ENCODE assay signal across 18 cellular contexts in genomic region chrX:137151403-137151802, GRCh38.
DNase-seq lines count a peak whose midpoint lies in the region; FAIRE-seq and TF ChIP-seq lines count a peak whose summit lies in the region.
"Had no signal": no experiment of that assay in that cellular context is flagged by ENCODE, and none has a peak within 500 bp of the region (broad histone marks: within the 10 kb centered on the region; RNA-seq: fewer than 3 reads in every experiment).

No MANE protein-coding gene starts in this region.

- no peak overlapping the region for H2AFZ ChIP-seq in H1 (ENCODE audit: low read length)
- H2AFZ ChIP-seq: GM23248 had no signal

- H2BK5ac ChIP-seq in H1 (ENCODE audit: low read depth, low read length) = no peak overlapping the region

- TF ChIP-seq RAD21 in H1 (IDR thresholded peaks at IDR 0.05 in 1 of 2, conservative IDR thresholded peaks at IDR 0.05 in 1 of 2; ENCODE audit: low read depth in 2 of 2, low read length in 2 of 2) = peak; percentile 69 to 78

- no peak for TF ChIP-seq EP300 in H1 (IDR thresholded peaks at IDR 0.05; ENCODE audit: borderline replicate concordance in 1 of 2, low read depth in 2 of 2, low read length in 2 of 2)

- peaks cover 3% of the 10 kb centered on the region for H3K4me1 Mint-ChIP-seq in progenitor cell of endocrine pancreas (ENCODE audit: low read depth)
- H3K4me1 Mint-ChIP-seq: IgD-negative memory B cell had no signal

- H3K56ac ChIP-seq in H1 (replicated peaks; ENCODE audit: insufficient read length, low read depth, low read length) = no peak overlapping the region

- no peak overlapping the region for H2BK12ac ChIP-seq in H1 (ENCODE audit: low read depth, low read length)

- no peaks in the 10 kb centered on the region for H3K23me2 ChIP-seq in H1 (ENCODE audit: low read depth, low read length)

- no peaks in the 10 kb centered on the region for H3K36me3 Mint-ChIP-seq in progenitor cell of endocrine pancreas (ENCODE audit: insufficient read depth)
- H3K36me3 Mint-ChIP-seq: IgD-negative memory B cell had no signal

- H3K9me3 Mint-ChIP-seq in progenitor cell of endocrine pancreas (ENCODE audit: low read depth) = peaks cover 28% of the 10 kb centered on the region

- TF ChIP-seq CTCF in H1 (IDR thresholded peaks at IDR 0.05; ENCODE audit: control extremely low read depth in 1 of 3, insufficient read depth in 1 of 3, low read depth in 1 of 3, low read length in 3 of 3) (peak; percentile 13 to 58 (median 52)), progenitor cell of endocrine pancreas (IDR thresholded peaks at IDR 0.05; ENCODE audit: unreplicated experiment) (peak; percentile 51)

- H4K8ac ChIP-seq in H1 (ENCODE audit: extremely low read depth, insufficient read depth, low read length) = no peak overlapping the region

- WGBS in H1 (ENCODE audit: extremely low coverage in 1 of 2, insufficient coverage in 1 of 2, insufficient read length in 1 of 2, insufficient replicate concordance in 2 of 2, low coverage in 1 of 2, low lambda C conversion rate in 2 of 2, missing lambda C conversion rate in 1 of 2), 2 experiments = 22% methylated on average over 3 of the region's 3 CpGs; no CpG with 5 or more reads in 1 of the 2 experiments

- no peak overlapping the region for H3K14ac ChIP-seq in H1 (ENCODE audit: insufficient read length)

- POLR2A ChIA-PET in H1 (lab: Charles Lee; ENCODE audit: partially characterized antibody) = no interaction called here

- H3K27me3 Mint-ChIP-seq in progenitor cell of endocrine pancreas = no peaks in the 10 kb centered on the region

- no peak overlapping the region for H3K4me3 Mint-ChIP-seq in progenitor cell of endocrine pancreas (ENCODE audit: low read depth)
- H3K4me3 Mint-ChIP-seq: IgD-negative memory B cell had no signal

- H3K27ac Mint-ChIP-seq in progenitor cell of endocrine pancreas = no peak overlapping the region
- H3K27ac Mint-ChIP-seq: IgD-negative memory B cell had no signal

- no peaks in the 10 kb centered on the region for H3K36me3 ChIP-seq in H1 (ENCODE audit: control insufficient read depth in 2 of 4, insufficient read depth in 4 of 4, low read length in 3 of 4)
- H3K36me3 ChIP-seq: BLaER1 treated with 17β-estradiol and CSF1 and Interleukin-3, amounts not matched to agents 10 nM and 100 nM; SJCRH30 had no signal

- no peak for TF ChIP-seq POLR2A in H1 (IDR thresholded peaks at IDR 0.05; ENCODE audit: control extremely low read depth in 1 of 2, low read depth in 2 of 2, low read length in 2 of 2)

- no peak overlapping the region for H2BK120ac ChIP-seq in H1 (replicated peaks; ENCODE audit: low read depth, low read length)

- no peak overlapping the region for H4K91ac ChIP-seq in H1 (replicated peaks; ENCODE audit: insufficient read length, low read length)

- H4K20me1 ChIP-seq in H1 (replicated peaks in 1 of 2; ENCODE audit: control insufficient read depth in 1 of 2, insufficient read depth in 2 of 2, low read length in 2 of 2) = no peaks in the 10 kb centered on the region
- H4K20me1 ChIP-seq: BLaER1 treated with 17β-estradiol and CSF1 and Interleukin-3, amounts not matched to agents 10 nM and 100 nM had no signal

- H3K4ac ChIP-seq in H1 (replicated peaks; ENCODE audit: insufficient read length, low read depth, low read length) = no peak overlapping the region

- H3K27me3 ChIP-seq in H1 (replicated peaks in 1 of 4; ENCODE audit: control insufficient read depth in 3 of 4, extremely low read depth in 1 of 4, insufficient read depth in 3 of 4, low read length in 3 of 4) = no peaks in the 10 kb centered on the region
- H3K27me3 ChIP-seq: SJCRH30 had no signal

- no peak overlapping the region for H3K27ac ChIP-seq in H1 (ENCODE audit: low read depth, low read length)
- H3K27ac ChIP-seq: BLaER1 treated with 17β-estradiol and CSF1 and Interleukin-3, amounts not matched to agents 10 nM and 100 nM; GM23248; SJCRH30 had no signal

- DNase-seq in NCI-H82 (lab: John Stamatoyannopoulos, UW) (peak; percentile 8), NCI-H82 treated with DMSO at 0.1 percent for 48 hours (lab: John Stamatoyannopoulos, UW; ENCODE audit: unreplicated experiment) (no peak), HT-29 (ENCODE audit: low spot score) (peak; percentile 31), H1 (ENCODE audit: low read depth in 1 of 2, low spot score in 2 of 2) (no peak), progenitor cell of endocrine pancreas (ENCODE audit: low spot score, unreplicated experiment) (no peak), NCI-H2029 (lab: John Stamatoyannopoulos, UW) (no peak), NCI-H2227 (lab: John Stamatoyannopoulos, UW; ENCODE audit: unreplicated experiment) (no peak)
- DNase-seq: DMS79 treated with DMSO at 0.1 percent for 48 hours, GM23248, Kasumi-1, NCI-H2029 treated with DMSO at 0.1 percent for 48 hours, NCI-H510A treated with DMSO at 0.1 percent for 48 hours, SJCRH30 had no signal

- H2BK15ac ChIP-seq in H1 (ENCODE audit: low read length) = no peak overlapping the region

- peak; percentile 66 for FAIRE-seq in H1 (lab: Jason Lieb, UNC)
- FAIRE-seq: A204.1, G401.6, GM12878 had no signal

- H3K9me3 ChIP-seq in H1 (ENCODE audit: insufficient read depth in 2 of 2, low read depth in 1 of 2, low read length in 1 of 2) = no peaks in the 10 kb centered on the region
- H3K9me3 ChIP-seq: SJCRH30 had no signal

- no peak overlapping the region for H2BK20ac ChIP-seq in H1 (ENCODE audit: low read length)

- H2AK5ac ChIP-seq in H1 (ENCODE audit: low read depth, low read length) = no peak overlapping the region

- H3K18ac ChIP-seq in H1 (ENCODE audit: extremely low read depth, low read length) = no peak overlapping the region

- H3K79me2 ChIP-seq in H1 (ENCODE audit: control insufficient read depth in 1 of 2, insufficient read depth in 2 of 2, low read length in 2 of 2) = no peaks in the 10 kb centered on the region

- H4K5ac ChIP-seq in H1 (ENCODE audit: insufficient read length, low read depth, low read length) = no peak overlapping the region

- no peak overlapping the region for H3K9ac ChIP-seq in H1 (replicated peaks in 1 of 4; ENCODE audit: extremely low read depth in 1 of 4, low read depth in 3 of 4, low read length in 3 of 4)
- H3K9ac ChIP-seq: BLaER1 treated with 17β-estradiol and CSF1 and Interleukin-3, amounts not matched to agents 10 nM and 100 nM; GM23248 had no signal

- H3K79me1 ChIP-seq in H1 (ENCODE audit: low read depth, low read length) = no peaks in the 10 kb centered on the region

- CTCF ChIA-PET in H1 (lab: Charles Lee; ENCODE audit: partially characterized antibody) = interaction anchor here (0.9 to 2.1 kb wide), 4 partner anchors 14 to 43 kb away, joined by 4 to 13 read pairs (median 8); no protein-coding TSS in a partner anchor

- no peak overlapping the region for H3K4me3 ChIP-seq in H1 (ENCODE audit: extremely low read depth in 1 of 4, insufficient read depth in 2 of 4, low read depth in 3 of 4, low read length in 4 of 4)
- H3K4me3 ChIP-seq: BLaER1 treated with 17β-estradiol and CSF1 and Interleukin-3, amounts not matched to agents 10 nM and 100 nM; GM12878; GM23248; SJCRH30 had no signal

- no peak overlapping the region for H3K4me2 ChIP-seq in H1 (ENCODE audit: insufficient read depth in 1 of 2, low read depth in 2 of 2, low read length in 2 of 2)
- H3K4me2 ChIP-seq: BLaER1 treated with 17β-estradiol and CSF1 and Interleukin-3, amounts not matched to agents 10 nM and 100 nM had no signal

- no peak overlapping the region for H3K23ac ChIP-seq in H1 (ENCODE audit: insufficient read length)

- no peaks in the 10 kb centered on the region for H3K4me1 ChIP-seq in H1 (replicated peaks in 1 of 4; ENCODE audit: control insufficient read depth in 3 of 4, insufficient read depth in 4 of 4, low read length in 3 of 4)
- H3K4me1 ChIP-seq: BLaER1 treated with 17β-estradiol and CSF1 and Interleukin-3, amounts not matched to agents 10 nM and 100 nM; SJCRH30 had no signal

TF ChIP-seq in H1, 55 proteins besides CTCF, POLR2A, EP300 and RAD21:
- no peak for TF ChIP-seq RNF2 (IDR thresholded peaks at IDR 0.05; ENCODE audit: borderline replicate concordance, low read depth, low read length, missing control alignments, poor library complexity, severe bottlenecking)
- TF ChIP-seq ATF2 (IDR thresholded peaks at IDR 0.05; ENCODE audit: low read length) = no peak
- no peak for TF ChIP-seq JUN (IDR thresholded peaks at IDR 0.05; ENCODE audit: low read depth, low read length)
- no peak for TF ChIP-seq RFX5 (IDR thresholded peaks at IDR 0.05; ENCODE audit: borderline replicate concordance, low read depth, low read length)

Comparison
In these comparisons a context has a peak if more than half of its experiments do, and no peak if none do; other contexts are left out.
1. DNase-seq: peak in NCI-H82 (single experiment) and HT-29 (single experiment); none in NCI-H82 treated with DMSO at 0.1 percent for 48 hours (single experiment), H1 (0 of 2), progenitor cell of endocrine pancreas (single experiment), NCI-H2029 (single experiment) and NCI-H2227 (single experiment).